24 cellular contexts compared by ENCODE assay signal in genomic region chr3:10519236-10519635, GRCh38. TPM values are rescaled to one million over a fixed set of nuclear protein-coding genes. Genes with fewer than 3 reads are reported as not detected.
DNase-seq lines count a peak whose midpoint lies in the region; ATAC-seq, FAIRE-seq and TF ChIP-seq lines count a peak whose summit lies in the region.
"Had no signal": no experiment of that assay in that cellular context is flagged by ENCODE, and none has a peak within 500 bp of the region (broad histone marks: within the 10 kb centered on the region; RNA-seq: fewer than 3 reads in every experiment).

No MANE protein-coding gene starts in this region.

- H3K4me1 ChIP-seq in H9 (ENCODE audit: insufficient read depth, low read length) (no peaks in the 10 kb centered on the region), RWPE2 (ENCODE audit: insufficient read depth, poor library complexity, severe bottlenecking) (no peaks in the 10 kb centered on the region), spleen (no peaks in the 10 kb centered on the region)
- H3K4me1 ChIP-seq: SJCRH30, transverse colon had no signal

- H3K56ac ChIP-seq in H9 (ENCODE audit: insufficient read length, low read depth, low read length) = no peak overlapping the region

- H3K9me3 ChIP-seq in H9 (ENCODE audit: control insufficient read depth, low read depth, low read length) = no peaks in the 10 kb centered on the region
- no peaks in the 10 kb centered on the region for H3K9me3 ChIP-seq in RWPE2 (ENCODE audit: severe bottlenecking)
- no peaks in the 10 kb centered on the region for H3K9me3 ChIP-seq in spleen
- H3K9me3 ChIP-seq in T-helper 17 cell (ENCODE audit: control insufficient read depth, low read length, poor library complexity, severe bottlenecking) = no peaks in the 10 kb centered on the region
- H3K9me3 ChIP-seq: BLaER1, heart left ventricle, SJCRH30, transverse colon had no signal

- H2BK15ac ChIP-seq in H9 (ENCODE audit: low read depth, low read length) = no peak overlapping the region

- H3K79me2 ChIP-seq in H9 (ENCODE audit: insufficient read depth, low read length) = no peaks in the 10 kb centered on the region

- H3K4ac ChIP-seq in H9 (ENCODE audit: low read depth, low read length) = no peak overlapping the region

- H3K79me1 ChIP-seq in H9 (ENCODE audit: insufficient read depth, low read depth, low read length, poor library complexity, severe bottlenecking) = no peaks in the 10 kb centered on the region

- H3K4me1 Mint-ChIP-seq in H9 = peaks cover 2 to 13% of the 10 kb centered on the region in 2 experiments; a peak in 3 of 4 replicates
- H3K4me1 Mint-ChIP-seq in T-helper 17 cell = peaks cover 2% of the 10 kb centered on the region
- H3K4me1 Mint-ChIP-seq: neural crest cell had no signal

- H3K18ac ChIP-seq in H9 (ENCODE audit: insufficient read length, low read depth, low read length) = no peak overlapping the region

- in situ Hi-C loops in GM13977 (cut with MboI; ENCODE audit: low pct_unique_long_range_greater_than_20kb, low sequenced_read_pairs, unreplicated experiment) = no loop called here

- TF ChIP-seq CTCF in H9 (conservative IDR thresholded peaks at IDR 0.05) (no peak), RWPE2 (IDR thresholded peaks at IDR 0.05; ENCODE audit: poor library complexity, severe bottlenecking) (no peak), spleen (IDR thresholded peaks at IDR 0.05 in 8 of 11, conservative IDR thresholded peaks at IDR 0.05 in 3 of 11) (no peak), GM13977 (IDR thresholded peaks at IDR 0.05; ENCODE audit: extremely low read depth, insufficient read depth, missing control alignments) (no peak)

- no peak for FAIRE-seq in GM19239 (lab: Jason Lieb, UNC)

- no peak overlapping the region for H2BK120ac ChIP-seq in H9 (ENCODE audit: low read depth, low read length, poor library complexity, severe bottlenecking)

- H2AFZ ChIP-seq in H9 (ENCODE audit: low read length) = no peak overlapping the region

- H4K91ac ChIP-seq in H9 (ENCODE audit: insufficient read length, low read depth, low read length) = no peak overlapping the region

- no peak overlapping the region for H4K5ac ChIP-seq in H9 (ENCODE audit: insufficient read length, low read depth, low read length)

- H3K27ac ChIP-seq in H9 (ENCODE audit: insufficient read length, low read depth, low read length) (no peak overlapping the region), RWPE2 (ENCODE audit: poor library complexity, severe bottlenecking) (no peak overlapping the region), spleen (no peak overlapping the region)
- H3K27ac ChIP-seq: SJCRH30, transverse colon had no signal

- H3K14ac ChIP-seq in H9 (ENCODE audit: insufficient read depth, low read length) = no peak overlapping the region

- no peak overlapping the region for H4K8ac ChIP-seq in H9 (replicated peaks; ENCODE audit: insufficient read length, low read depth, low read length)

- H2BK5ac ChIP-seq in H9 (ENCODE audit: insufficient read length, low read length) = no peak overlapping the region

- no peak overlapping the region for H2BK12ac ChIP-seq in H9 (ENCODE audit: insufficient read length, low read depth, low read length)

- ATAC-seq in RWPE2 (ENCODE audit: low read depth) = no peak
- ATAC-seq in T-helper 17 cell = no peak
- ATAC-seq: esophagus mucosa had no signal

- TF ChIP-seq POLR2A in spleen (IDR thresholded peaks at IDR 0.05) = no peak

- H3K4me3 ChIP-seq in RWPE2 (ENCODE audit: severe bottlenecking) (no peak overlapping the region), spleen (no peak overlapping the region)
- H3K4me3 ChIP-seq: BLaER1, heart left ventricle, lung, SJCRH30, transverse colon had no signal

- no peaks in the 10 kb centered on the region for H3K36me3 ChIP-seq in RWPE2 (ENCODE audit: low read depth)
- no peaks in the 10 kb centered on the region for H3K36me3 ChIP-seq in spleen
- H3K36me3 ChIP-seq: BLaER1, heart left ventricle, SJCRH30, transverse colon had no signal

- intact Hi-C loops in spleen (cut with DNase I; ENCODE audit: low total_unique reads) = no loop called here

- no peaks in the 10 kb centered on the region for H4K20me1 ChIP-seq in H9 (ENCODE audit: control insufficient read depth, insufficient read depth, insufficient read length)
- H4K20me1 ChIP-seq: BLaER1 had no signal

- H3K9me3 Mint-ChIP-seq in H9 = no peaks in the 10 kb centered on the region
- H3K9me3 Mint-ChIP-seq: activated B cell treated with CpG ODN at 0.5 μM for 24 hours, IgD-negative memory B cell, neural crest cell had no signal

- H3K27me3 Mint-ChIP-seq in H9 (ENCODE audit: low read depth) (peaks cover 16% of the 10 kb centered on the region), T-helper 17 cell (peaks cover 66% of the 10 kb centered on the region)

- no peak overlapping the region for H3K4me2 ChIP-seq in H9 (ENCODE audit: insufficient read depth, insufficient read length, low read length)
- H3K4me2 ChIP-seq: BLaER1 had no signal

- H3K27me3 ChIP-seq in H9 (ENCODE audit: insufficient read depth, low read length) (no peaks in the 10 kb centered on the region), RWPE2 (ENCODE audit: insufficient read depth, poor library complexity, severe bottlenecking) (no peaks in the 10 kb centered on the region), spleen (replicated peaks in 1 of 7) (peaks cover 0 to 15% (median 0%) of the 10 kb centered on the region in 7 donors)
- H3K27me3 ChIP-seq: BLaER1 had no signal

- H3K4me3 Mint-ChIP-seq in H9 (no peak overlapping the region), T-helper 17 cell (no peak overlapping the region)
- H3K4me3 Mint-ChIP-seq: activated B cell treated with CpG ODN at 0.5 μM for 24 hours, neural crest cell had no signal

- no CpG with 5 or more reads among the region's 7 CpGs for WGBS in H9 (ENCODE audit: extremely low coverage, insufficient read length, low lambda C conversion rate)
- 70 to 89% (median 77%) methylated on average over 7 of the region's 7 CpGs for WGBS in spleen, 5 donors

- DNase-seq in H9 (peak; percentile 17), RWPE2 (ENCODE audit: low spot score) (peak; percentile 9), mesenteric fat pad (ENCODE audit: low spot score) (peak; percentile 77), spleen (peak; percentile 19), T-helper 17 cell (no peak), GM13977 (ENCODE audit: low spot score) (no peak), GM19239 (ENCODE audit: insufficient read length, low spot score) (no peak)
- DNase-seq: activated B cell treated with CpG ODN at 0.5 μM for 24 hours; activated CD4-positive, alpha-beta T cell treated with anti-CD3 and anti-CD28 coated beads, Interleukin-2, amount 50 U/mL, for 48 hours; activated naive CD4-positive, alpha-beta T cell; DMS53; foreskin fibroblast; GDM1; H7; kidney glomerular epithelial cell; NCI-H226; SJCRH30; transverse colon had no signal

- H3K9ac ChIP-seq in H9 (ENCODE audit: extremely low read depth, insufficient read length, low read length) = no peak overlapping the region
- H3K9ac ChIP-seq: BLaER1 had no signal

- H3K36me3 Mint-ChIP-seq in H9 (ENCODE audit: insufficient read depth in 1 of 3, low read depth in 3 of 3) = no peaks in the 10 kb centered on the region
- H3K36me3 Mint-ChIP-seq in T-helper 17 cell (ENCODE audit: low read depth) = peaks cover 2% of the 10 kb centered on the region
- H3K36me3 Mint-ChIP-seq: IgD-negative memory B cell had no signal

- no peak overlapping the region for H2BK20ac ChIP-seq in H9 (ENCODE audit: low read depth, low read length, poor library complexity, severe bottlenecking)

- no peak overlapping the region for H3K23ac ChIP-seq in H9 (ENCODE audit: insufficient read length, low read depth, low read length)

- H3K27ac Mint-ChIP-seq in H9 (no peak overlapping the region), T-helper 17 cell (no peak overlapping the region)
- H3K27ac Mint-ChIP-seq: activated B cell treated with CpG ODN at 0.5 μM for 24 hours had no signal

- no peaks in the 10 kb centered on the region for H3K23me2 ChIP-seq in H9 (ENCODE audit: insufficient read length, low read depth, low read length, poor library complexity, severe bottlenecking)

- H3T11ph ChIP-seq in H9 (ENCODE audit: low read length) = no peak overlapping the region

- H2AK5ac ChIP-seq in H9 (ENCODE audit: insufficient read length, low read length) = no peak overlapping the region

RNA-seq across cellular contexts. Expression of gene ATP2B2, which starts 13.8 kb away (rescaled TPM):
- total RNA-seq in H9 (2021) (0.22 and 0.33 TPM in 2 replicates), mesenteric fat pad (0.16 TPM), spleen (1 to 10 TPM in 1 of 7 donors, under 1 TPM in 4, not detected in 2; 0.20 to 1.5 (median 0.34) TPM), T-helper 17 cell (not detected)
- polyA plus RNA-seq in spleen = under 1 TPM; 0.02 to 0.22 (median 0.08) TPM
- total RNA-seq: activated B cell treated with CpG ODN at 0.5 μM for 24 hours, SJCRH30, transverse colon had no signal
- polyA plus RNA-seq: IgD-negative memory B cell, lung had no signal

Comparison
In these comparisons a context has a peak if more than half of its experiments do, and no peak if none do; other contexts are left out.
1. DNase-seq: peak in H9 (single experiment), RWPE2 (single experiment), mesenteric fat pad (single experiment) and spleen (single experiment); none in T-helper 17 cell (0 of 3), GM13977 (single experiment) and GM19239 (single experiment).